34 cellular contexts compared by ENCODE assay signal in the genomic region with DNA sequence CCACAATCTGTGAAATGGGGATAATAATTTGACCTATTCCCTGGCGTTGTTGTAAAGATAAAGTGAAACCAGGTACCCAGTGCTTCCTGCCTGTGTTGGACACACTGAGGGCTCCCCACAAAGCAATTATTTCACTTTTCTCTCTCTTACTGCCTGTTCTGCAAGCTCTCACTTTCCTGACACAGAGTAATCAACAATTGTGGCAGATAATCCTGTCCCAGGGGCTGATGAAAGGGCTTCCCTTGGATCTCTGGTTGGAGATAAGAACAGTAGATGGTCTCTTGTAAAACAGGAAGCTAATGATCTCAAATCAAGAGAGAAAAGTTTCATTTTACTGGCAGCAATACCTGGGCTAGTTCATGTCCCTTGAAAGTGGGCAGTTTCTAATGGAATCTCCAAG.
"Had no signal": no experiment of that assay in that cellular context is flagged by ENCODE, and none has a peak within 500 bp of the region (broad histone marks: within the 10 kb centered on the region; RNA-seq: fewer than 3 reads in every experiment).

No MANE protein-coding gene starts in this region.

- H3K4me1 Mint-ChIP-seq: activated B cell treated with CpG ODN at 0.5 μM for 24 hours; activated CD4-positive, alpha-beta T cell treated with anti-CD3 and anti-CD28 coated beads for 36 hours; activated CD4-positive, alpha-beta T cell treated with anti-CD3 and anti-CD28 coated beads, Interleukin-2, amount 10 ng/mL, durations not matched to agents 24 days and 14 days; activated CD8-positive, alpha-beta memory T cell treated with anti-CD3 and anti-CD28 coated beads, Interleukin-2, amount 10 ng/mL, durations not matched to agents 7 days and 5 days; activated naive CD4-positive, alpha-beta T cell treated with anti-CD3 and anti-CD28 coated beads, Interleukin-2, amount 10 ng/mL, durations not matched to agents 7 days and 5 days; activated naive CD8-positive, alpha-beta T cell treated with anti-CD3 and anti-CD28 coated beads, Interleukin-2, amount 10 ng/mL, durations not matched to agents 7 days and 5 days; T-helper 17 cell had no signal

- H3K27ac Mint-ChIP-seq: activated B cell treated with CpG ODN at 0.5 μM for 24 hours; activated CD4-positive, alpha-beta memory T cell treated with anti-CD3 and anti-CD28 coated beads for 36 hours; activated CD4-positive, alpha-beta T cell treated with anti-CD3 and anti-CD28 coated beads for 36 hours; activated CD4-positive, alpha-beta T cell treated with anti-CD3 and anti-CD28 coated beads, Interleukin-2, amount 10 ng/mL, durations not matched to agents 24 days and 14 days; activated CD8-positive, alpha-beta memory T cell treated with anti-CD3 and anti-CD28 coated beads, Interleukin-2, amount 10 ng/mL, durations not matched to agents 7 days and 5 days; activated CD8-positive, alpha-beta T cell treated with anti-CD3 and anti-CD28 coated beads, Interleukin-2, amount 10 ng/mL, durations not matched to agents 7 days and 5 days; activated naive CD4-positive, alpha-beta T cell treated with anti-CD3 and anti-CD28 coated beads, Interleukin-2, amount 10 ng/mL, durations not matched to agents 7 days and 5 days; activated naive CD4-positive, alpha-beta T cell treated with anti-CD3 and anti-CD28 coated beads, Interleukin-2, amount 50 U/mL, for 72 hours; activated naive CD8-positive, alpha-beta T cell treated with anti-CD3 and anti-CD28 coated beads, Interleukin-2, amount 10 ng/mL, durations not matched to agents 7 days and 5 days; activated T-cell treated with anti-CD3 and anti-CD28 coated beads, Interleukin-2, amount 50 U/mL, for 24 hours; activated T-cell treated with anti-CD3 and anti-CD28 coated beads, Interleukin-2, amount 50 U/mL, for 72 hours; effector memory CD8-positive, alpha-beta T cell; T-helper 17 cell; T-helper 2 cell treated with Interferon-gamma antibody and Interleukin-4, amounts not matched to agents 5 μg/mL and 100 μg/mL, for 36 hours had no signal

- H3K9me3 ChIP-seq: ascending aorta, breast epithelium, esophagus muscularis mucosa, gastrocnemius medialis had no signal

- H3K4me1 ChIP-seq: ascending aorta, breast epithelium, esophagus muscularis mucosa, foreskin keratinocyte, gastrocnemius medialis, heart left ventricle had no signal

- H3K9me3 Mint-ChIP-seq: activated CD4-positive, alpha-beta T cell treated with anti-CD3 and anti-CD28 coated beads, Interleukin-2, amount 10 ng/mL, durations not matched to agents 24 days and 14 days; T-helper 2 cell treated with Interferon-gamma antibody and Interleukin-4, amounts not matched to agents 5 μg/mL and 100 μg/mL, for 36 hours had no signal

- H3K27me3 Mint-ChIP-seq: activated B cell treated with CpG ODN at 0.5 μM for 24 hours; activated CD4-positive, alpha-beta memory T cell treated with anti-CD3 and anti-CD28 coated beads for 36 hours; activated CD4-positive, alpha-beta T cell treated with anti-CD3 and anti-CD28 coated beads for 36 hours; activated CD4-positive, alpha-beta T cell treated with anti-CD3 and anti-CD28 coated beads, Interleukin-2, amount 10 ng/mL, durations not matched to agents 24 days and 14 days; activated CD8-positive, alpha-beta memory T cell treated with anti-CD3 and anti-CD28 coated beads, Interleukin-2, amount 10 ng/mL, durations not matched to agents 7 days and 5 days; activated naive CD4-positive, alpha-beta T cell treated with anti-CD3 and anti-CD28 coated beads, Interleukin-2, amount 10 ng/mL, durations not matched to agents 7 days and 5 days; activated naive CD8-positive, alpha-beta T cell treated with anti-CD3 and anti-CD28 coated beads, Interleukin-2, amount 10 ng/mL, durations not matched to agents 7 days and 5 days; activated T-cell treated with anti-CD3 and anti-CD28 coated beads, Interleukin-2, amount 50 U/mL, for 24 hours; effector memory CD8-positive, alpha-beta T cell had no signal

- H3K36me3 Mint-ChIP-seq: activated CD4-positive, alpha-beta memory T cell treated with anti-CD3 and anti-CD28 coated beads for 36 hours; activated CD8-positive, alpha-beta memory T cell treated with anti-CD3 and anti-CD28 coated beads, Interleukin-2, amount 10 ng/mL, durations not matched to agents 7 days and 5 days; activated naive CD4-positive, alpha-beta T cell treated with anti-CD3 and anti-CD28 coated beads, Interleukin-2, amount 10 ng/mL, durations not matched to agents 7 days and 5 days; activated naive CD4-positive, alpha-beta T cell treated with anti-CD3 and anti-CD28 coated beads, Interleukin-2, amount 50 U/mL, for 72 hours; activated naive CD8-positive, alpha-beta T cell treated with anti-CD3 and anti-CD28 coated beads, Interleukin-2, amount 10 ng/mL, durations not matched to agents 7 days and 5 days; brain had no signal

- DNase-seq: activated B cell treated with CpG ODN at 0.5 μM for 24 hours; activated CD4-positive, alpha-beta memory T cell treated with anti-CD3 and anti-CD28 coated beads for 36 hours; activated CD4-positive, alpha-beta T cell treated with anti-CD3 and anti-CD28 coated beads for 36 hours; activated CD4-positive, alpha-beta T cell treated with anti-CD3 and anti-CD28 coated beads, Interleukin-2, amount 10 ng/mL, durations not matched to agents 24 days and 14 days; activated CD8-positive, alpha-beta memory T cell treated with anti-CD3 and anti-CD28 coated beads, Interleukin-2, amount 10 ng/mL, durations not matched to agents 7 days and 5 days; activated CD8-positive, alpha-beta memory T cell treated with anti-CD3 and anti-CD28 coated beads, Interleukin-2, amount 50 U/mL, for 4 hours; activated CD8-positive, alpha-beta T cell treated with anti-CD3 and anti-CD28 coated beads, Interleukin-2, amount 10 ng/mL, durations not matched to agents 7 days and 5 days; activated gamma-delta T cell; activated naive CD4-positive, alpha-beta T cell; activated naive CD4-positive, alpha-beta T cell treated with anti-CD3 and anti-CD28 coated beads, Interleukin-2, amount 10 ng/mL, durations not matched to agents 7 days and 5 days; activated naive CD8-positive, alpha-beta T cell treated with anti-CD3 and anti-CD28 coated beads, Interleukin-2, amount 10 ng/mL, durations not matched to agents 7 days and 5 days; activated T-cell treated with anti-CD3 and anti-CD28 coated beads, Interleukin-2, amount 50 U/mL, for 24 hours; activated T-cell treated with anti-CD3 and anti-CD28 coated beads, Interleukin-2, amount 50 U/mL, for 72 hours; caudate nucleus; cortex of kidney; dermis blood vessel endothelial cell; effector CD4-positive, alpha-beta T cell; effector memory CD8-positive, alpha-beta T cell; erythroblast; foreskin keratinocyte; gastrocnemius medialis; glutamatergic neuron; heart left ventricle; T-helper 1 cell; T-helper 17 cell; T1000; WERI-Rb-1 had no signal

- H3K4me3 ChIP-seq: ascending aorta, breast epithelium, esophagus muscularis mucosa, gastrocnemius medialis, heart left ventricle had no signal

- H3K27ac ChIP-seq: ascending aorta, breast epithelium, esophagus muscularis mucosa, foreskin keratinocyte, gastrocnemius medialis, heart left ventricle, WERI-Rb-1 had no signal

- H3K27me3 ChIP-seq: ascending aorta, esophagus muscularis mucosa, foreskin keratinocyte, gastrocnemius medialis had no signal

- ATAC-seq: activated CD4-positive, alpha-beta T cell treated with anti-CD3 and anti-CD28 coated beads for 36 hours; activated CD4-positive, CD25-positive, alpha-beta regulatory T cell treated with anti-CD3 and anti-CD28 coated beads, Interleukin-2, amount 50 U/mL, for 24 hours; activated CD8-positive, alpha-beta memory T cell treated with anti-CD3 and anti-CD28 coated beads, Interleukin-2, amount 10 ng/mL, durations not matched to agents 7 days and 5 days; activated CD8-positive, alpha-beta T cell treated with anti-CD3 and anti-CD28 coated beads, Interleukin-2, amount 10 ng/mL, durations not matched to agents 7 days and 5 days; activated naive CD4-positive, alpha-beta T cell treated with anti-CD3 and anti-CD28 coated beads, Interleukin-2, amount 50 U/mL, for 72 hours; activated T-cell treated with anti-CD3 and anti-CD28 coated beads, Interleukin-2, amount 50 U/mL, for 72 hours; effector memory CD8-positive, alpha-beta T cell; foreskin keratinocyte; gastrocnemius medialis; heart left ventricle; T-helper 17 cell had no signal

- H3K4me3 Mint-ChIP-seq: activated B cell treated with CpG ODN at 0.5 μM for 24 hours; activated CD4-positive, alpha-beta memory T cell treated with anti-CD3 and anti-CD28 coated beads for 36 hours; activated CD4-positive, alpha-beta T cell treated with anti-CD3 and anti-CD28 coated beads for 36 hours; activated CD4-positive, alpha-beta T cell treated with anti-CD3 and anti-CD28 coated beads, Interleukin-2, amount 10 ng/mL, durations not matched to agents 24 days and 14 days; activated CD8-positive, alpha-beta memory T cell treated with anti-CD3 and anti-CD28 coated beads, Interleukin-2, amount 10 ng/mL, durations not matched to agents 7 days and 5 days; activated CD8-positive, alpha-beta T cell treated with anti-CD3 and anti-CD28 coated beads, Interleukin-2, amount 10 ng/mL, durations not matched to agents 7 days and 5 days; activated naive CD4-positive, alpha-beta T cell treated with anti-CD3 and anti-CD28 coated beads, Interleukin-2, amount 10 ng/mL, durations not matched to agents 7 days and 5 days; activated naive CD8-positive, alpha-beta T cell treated with anti-CD3 and anti-CD28 coated beads, Interleukin-2, amount 10 ng/mL, durations not matched to agents 7 days and 5 days; activated T-cell treated with anti-CD3 and anti-CD28 coated beads, Interleukin-2, amount 50 U/mL, for 24 hours; activated T-cell treated with anti-CD3 and anti-CD28 coated beads, Interleukin-2, amount 50 U/mL, for 72 hours; brain; effector memory CD8-positive, alpha-beta T cell; T-helper 17 cell; T-helper 2 cell treated with Interferon-gamma antibody and Interleukin-4, amounts not matched to agents 5 μg/mL and 100 μg/mL, for 36 hours had no signal

- H3K36me3 ChIP-seq: ascending aorta, breast epithelium, esophagus muscularis mucosa, gastrocnemius medialis, heart left ventricle, WERI-Rb-1 had no signal
